Comparison of ENCODE assay signal across 1 cellular context in genomic region chr7:7773334-7774308, GRCh38.
TF ChIP-seq lines count a peak whose summit lies in the region.

No MANE protein-coding gene starts in this region.

TF ChIP-seq in GM12878, 131 proteins besides CTCF, POLR2A, EP300 and RAD21 (continued from another document):
- TF ChIP-seq SKIL (IDR thresholded peaks at IDR 0.05; ENCODE audit: low read depth, poor library complexity, severe bottlenecking) (no peak), HSF1 (IDR thresholded peaks at IDR 0.05; ENCODE audit: low read depth, low read length) (no peak), ZNF384 (IDR thresholded peaks at IDR 0.05; ENCODE audit: borderline replicate concordance, low read depth, low read length) (peak; percentile 57; the same call in 1 of the 2 replicates), MTA2 (IDR thresholded peaks at IDR 0.05; ENCODE audit: low read depth) (no peak), SIX5 (IDR thresholded peaks at IDR 0.05; ENCODE audit: low read depth, low read length, severe bottlenecking) (no peak), NRF1 (conservative IDR thresholded peaks at IDR 0.05; ENCODE audit: low read depth, low read length) (no peak), MEF2A (IDR thresholded peaks at IDR 0.05; ENCODE audit: insufficient read depth, low read depth, low read length) (peak; percentile 81), ATF2 (IDR thresholded peaks at IDR 0.05; ENCODE audit: low read length) (peak; percentile 50; the same call in 1 of the 2 replicates), USF2 (IDR thresholded peaks at IDR 0.05; ENCODE audit: borderline replicate concordance, low read depth, low read length) (no peak), BCL11A (IDR thresholded peaks at IDR 0.05; ENCODE audit: low read depth, low read length) (no peak), CREB1 (IDR thresholded peaks at IDR 0.05; ENCODE audit: low read depth) (no peak), MEF2B (IDR thresholded peaks at IDR 0.05; ENCODE audit: partially characterized antibody, poor library complexity, severe bottlenecking) (peak; percentile 71), BHLHE40 (IDR thresholded peaks at IDR 0.05; ENCODE audit: borderline replicate concordance in 1 of 2, low read depth in 2 of 2, low read length in 1 of 2) (peak in 1 of 2 experiments; percentile 12; a peak in 1 of 4 replicates), SREBF1 (IDR thresholded peaks at IDR 0.05; ENCODE audit: low read length) (0 out of 2 replicates have a peak, but pooled peaks have one; percentile 34), ZNF24 (IDR thresholded peaks at IDR 0.05) (no peak), PKNOX1 (IDR thresholded peaks at IDR 0.05) (peak; percentile 72; the same call in 1 of the 2 replicates), JUNB (IDR thresholded peaks at IDR 0.05) (0 out of 2 replicates have a peak, but pooled peaks have one; percentile 8), BCLAF1 (IDR thresholded peaks at IDR 0.05) (no peak), ESRRA (IDR thresholded peaks at IDR 0.05; ENCODE audit: low read length) (peak; percentile 71; the same call in 1 of the 2 replicates), EZH2 (IDR thresholded peaks at IDR 0.05; ENCODE audit: borderline replicate concordance, control insufficient read depth, low read depth, low read length) (no peak), SUZ12 (IDR thresholded peaks at IDR 0.05; ENCODE audit: unreplicated experiment) (no peak), CREM (IDR thresholded peaks at IDR 0.05; ENCODE audit: low read depth) (no peak)
- TF ChIP-seq, protein P1, sequence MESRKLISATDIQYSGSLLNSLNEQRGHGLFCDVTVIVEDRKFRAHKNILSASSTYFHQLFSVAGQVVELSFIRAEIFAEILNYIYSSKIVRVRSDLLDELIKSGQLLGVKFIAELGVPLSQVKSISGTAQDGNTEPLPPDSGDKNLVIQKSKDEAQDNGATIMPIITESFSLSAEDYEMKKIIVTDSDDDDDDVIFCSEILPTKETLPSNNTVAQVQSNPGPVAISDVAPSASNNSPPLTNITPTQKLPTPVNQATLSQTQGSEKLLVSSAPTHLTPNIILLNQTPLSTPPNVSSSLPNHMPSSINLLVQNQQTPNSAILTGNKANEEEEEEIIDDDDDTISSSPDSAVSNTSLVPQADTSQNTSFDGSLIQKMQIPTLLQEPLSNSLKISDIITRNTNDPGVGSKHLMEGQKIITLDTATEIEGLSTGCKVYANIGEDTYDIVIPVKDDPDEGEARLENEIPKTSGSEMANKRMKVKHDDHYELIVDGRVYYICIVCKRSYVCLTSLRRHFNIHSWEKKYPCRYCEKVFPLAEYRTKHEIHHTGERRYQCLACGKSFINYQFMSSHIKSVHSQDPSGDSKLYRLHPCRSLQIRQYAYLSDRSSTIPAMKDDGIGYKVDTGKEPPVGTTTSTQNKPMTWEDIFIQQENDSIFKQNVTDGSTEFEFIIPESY (IDR thresholded peaks at IDR 0.05), result no peak
- TF ChIP-seq, protein P2, sequence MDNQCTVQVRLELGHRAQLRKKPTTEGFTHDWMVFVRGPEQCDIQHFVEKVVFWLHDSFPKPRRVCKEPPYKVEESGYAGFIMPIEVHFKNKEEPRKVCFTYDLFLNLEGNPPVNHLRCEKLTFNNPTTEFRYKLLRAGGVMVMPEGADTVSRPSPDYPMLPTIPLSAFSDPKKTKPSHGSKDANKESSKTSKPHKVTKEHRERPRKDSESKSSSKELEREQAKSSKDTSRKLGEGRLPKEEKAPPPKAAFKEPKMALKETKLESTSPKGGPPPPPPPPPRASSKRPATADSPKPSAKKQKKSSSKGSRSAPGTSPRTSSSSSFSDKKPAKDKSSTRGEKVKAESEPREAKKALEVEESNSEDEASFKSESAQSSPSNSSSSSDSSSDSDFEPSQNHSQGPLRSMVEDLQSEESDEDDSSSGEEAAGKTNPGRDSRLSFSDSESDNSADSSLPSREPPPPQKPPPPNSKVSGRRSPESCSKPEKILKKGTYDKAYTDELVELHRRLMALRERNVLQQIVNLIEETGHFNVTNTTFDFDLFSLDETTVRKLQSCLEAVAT (IDR thresholded peaks at IDR 0.05), result no peak
